22 cellular contexts compared by ENCODE assay signal in the genomic region with DNA sequence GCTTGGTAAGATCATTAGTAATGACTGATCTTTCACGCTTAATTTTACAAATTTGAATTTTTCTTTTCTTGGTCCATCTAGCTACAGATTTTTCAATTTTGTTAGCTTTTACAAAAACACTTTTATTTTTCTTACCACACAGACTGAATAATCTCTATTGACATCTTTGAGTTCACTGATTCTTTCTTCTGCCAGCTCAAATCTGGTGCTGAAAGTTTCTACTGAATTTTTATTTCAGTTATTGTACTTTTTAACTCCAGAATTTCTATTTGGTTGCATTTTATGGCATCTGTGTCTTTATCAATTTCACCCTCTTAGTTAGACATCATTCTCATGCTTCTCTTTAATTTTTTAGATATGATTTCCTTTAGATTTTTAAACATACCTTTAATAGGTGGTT.
DNase-seq lines count a peak whose midpoint lies in the region; ATAC-seq and TF ChIP-seq lines count a peak whose summit lies in the region.
"Had no signal": no experiment of that assay in that cellular context is flagged by ENCODE, and none has a peak within 500 bp of the region (broad histone marks: within the 10 kb centered on the region; RNA-seq: fewer than 3 reads in every experiment).

No MANE protein-coding gene starts in this region.

- H3K79me2 ChIP-seq in KMS-11 (ENCODE audit: insufficient read depth, low read depth), result no peaks in the 10 kb centered on the region
- no peaks in the 10 kb centered on the region for H3K79me2 ChIP-seq in hepatocyte

- no peaks in the 10 kb centered on the region for H3K9me2 ChIP-seq in hepatocyte (replicated peaks; ENCODE audit: insufficient read depth)

- H3K9me3 ChIP-seq in HEK293 (ENCODE audit: control insufficient read depth, insufficient read depth, low read depth, low read length) (no peaks in the 10 kb centered on the region), hepatocyte (ENCODE audit: low read depth) (no peaks in the 10 kb centered on the region), testis (no peaks in the 10 kb centered on the region)
- H3K9me3 ChIP-seq: BE2C had no signal

- TF ChIP-seq CTCF in HEK293 (tag by site-specific recombination; IDR thresholded peaks at IDR 0.05) (no peak), KMS-11 (conservative IDR thresholded peaks at IDR 0.05; ENCODE audit: low read depth, low read length) (no peak), hepatocyte (IDR thresholded peaks at IDR 0.05; ENCODE audit: poor library complexity) (no peak), testis (IDR thresholded peaks at IDR 0.05) (no peak)

- H2AFZ ChIP-seq in KMS-11 (ENCODE audit: low read depth) (no peak overlapping the region), hepatocyte (no peak overlapping the region)

- H3K36me3 ChIP-seq in HEK293 (ENCODE audit: control insufficient read depth in 2 of 2, insufficient read depth in 1 of 2, low read length in 2 of 2) (no peaks in the 10 kb centered on the region), KMS-11 (ENCODE audit: insufficient read depth) (no peaks in the 10 kb centered on the region), hepatocyte (replicated peaks; ENCODE audit: insufficient read depth, low read depth) (no peaks in the 10 kb centered on the region), testis (ENCODE audit: low read depth, missing control alignments) (no peaks in the 10 kb centered on the region)
- H3K36me3 ChIP-seq: BE2C, BLaER1 had no signal

- H3K27me3 ChIP-seq in KMS-11 (ENCODE audit: insufficient read depth, low read depth) (no peaks in the 10 kb centered on the region), hepatocyte (no peaks in the 10 kb centered on the region), testis (no peaks in the 10 kb centered on the region)
- H3K27me3 ChIP-seq: BE2C, BLaER1 had no signal

- CTCF ChIA-PET in HEK293 (lab: Yijun Ruan, JAX), result interaction anchor here (2.0 kb wide), 1 partner anchor 41 kb away, joined by 8 read pairs; no protein-coding TSS in a partner anchor

- no peak for DNase-seq in hepatocyte (ENCODE audit: low spot score)
- DNase-seq in testis, result no peak
- DNase-seq: 8988T; ACHN; BE2C; C1 segment of cervical spinal cord; CD4-positive, alpha-beta memory T cell; CD4-positive, CD25-positive, alpha-beta regulatory T cell; CD8-positive, alpha-beta memory T cell; COR-L47; DMS 273 treated with DMSO at 0.1 percent for 48 hours; DMS153; DMS53; DMS79; DND-41; EL; GDM1 had no signal

- no peak overlapping the region for H3K27ac ChIP-seq in HEK293 (ENCODE audit: extremely low read depth, low read depth, low read length)
- peak overlapping the region; percentile 67; the same call in 1 of the 2 replicates for H3K27ac ChIP-seq in KMS-11
- no peak overlapping the region for H3K27ac ChIP-seq in hepatocyte
- H3K27ac ChIP-seq in testis, result no peak overlapping the region
- H3K27ac ChIP-seq: BLaER1 had no signal

- no peak for ATAC-seq in esophagus mucosa
- ATAC-seq: GM12878 had no signal

- intact Hi-C loops in testis (cut with DNase I; ENCODE audit: low total_unique reads), result no loop called here

- 98% methylated on average over 1 of the region's 1 CpG for WGBS in hepatocyte (ENCODE audit: low lambda C conversion rate, missing lambda C conversion rate)
- 95% methylated on average over 1 of the region's 1 CpG for WGBS in testis, 2 donors

- no peak overlapping the region for H3K9ac ChIP-seq in KMS-11
- H3K9ac ChIP-seq: BLaER1 had no signal

- POLR2A ChIA-PET in HEK293 (lab: Yijun Ruan, JAX), result no interaction called here

- H4K20me1 ChIP-seq in KMS-11 (ENCODE audit: insufficient read depth) (no peaks in the 10 kb centered on the region), hepatocyte (ENCODE audit: insufficient read depth, poor library complexity, severe bottlenecking) (no peaks in the 10 kb centered on the region)
- H4K20me1 ChIP-seq: BLaER1 had no signal

- H3K4me3 ChIP-seq in HEK293 (ENCODE audit: low read depth, low read length) (no peak overlapping the region), KMS-11 (IDR thresholded peaks at IDR 0.05; ENCODE audit: insufficient read depth, low read depth, low read length) (no peak overlapping the region), hepatocyte (peak overlapping the region; percentile 3), testis (no peak overlapping the region)
- H3K4me3 ChIP-seq: BLaER1, GM12878 had no signal

- TF ChIP-seq POLR2A in testis (IDR thresholded peaks at IDR 0.05), result no peak

- H3K4me1 ChIP-seq in HEK293 (ENCODE audit: control insufficient read depth, insufficient read depth, low read length), result no peaks in the 10 kb centered on the region
- H3K4me1 ChIP-seq in KMS-11 (ENCODE audit: low read depth, poor library complexity, severe bottlenecking), result peaks cover 23% of the 10 kb centered on the region
- H3K4me1 ChIP-seq in hepatocyte (ENCODE audit: insufficient read depth), result no peaks in the 10 kb centered on the region
- no peaks in the 10 kb centered on the region for H3K4me1 ChIP-seq in testis
- H3K4me1 ChIP-seq: BE2C, BLaER1 had no signal

- H3K4me2 ChIP-seq in KMS-11, result no peak overlapping the region
- H3K4me2 ChIP-seq in hepatocyte, result no peak overlapping the region
- H3K4me2 ChIP-seq: BLaER1 had no signal

TF ChIP-seq in HEK293, 187 proteins besides CTCF, POLR2A, EP300 and RAD21:
- TF ChIP-seq, protein P1, sequence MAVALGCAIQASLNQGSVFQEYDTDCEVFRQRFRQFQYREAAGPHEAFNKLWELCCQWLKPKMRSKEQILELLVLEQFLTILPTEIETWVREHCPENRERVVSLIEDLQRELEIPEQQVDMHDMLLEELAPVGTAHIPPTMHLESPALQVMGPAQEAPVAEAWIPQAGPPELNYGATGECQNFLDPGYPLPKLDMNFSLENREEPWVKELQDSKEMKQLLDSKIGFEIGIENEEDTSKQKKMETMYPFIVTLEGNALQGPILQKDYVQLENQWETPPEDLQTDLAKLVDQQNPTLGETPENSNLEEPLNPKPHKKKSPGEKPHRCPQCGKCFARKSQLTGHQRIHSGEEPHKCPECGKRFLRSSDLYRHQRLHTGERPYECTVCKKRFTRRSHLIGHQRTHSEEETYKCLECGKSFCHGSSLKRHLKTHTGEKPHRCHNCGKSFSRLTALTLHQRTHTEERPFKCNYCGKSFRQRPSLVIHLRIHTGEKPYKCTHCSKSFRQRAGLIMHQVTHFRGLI (tag by site-specific recombination; IDR thresholded peaks at IDR 0.05), result no peak
- TF ChIP-seq SP2 (tag by site-specific recombination; IDR thresholded peaks at IDR 0.05) (no peak), SETDB1 (IDR thresholded peaks at IDR 0.05; ENCODE audit: insufficient read length, low read length) (peak; percentile 90)
- TF ChIP-seq, protein P2, sequence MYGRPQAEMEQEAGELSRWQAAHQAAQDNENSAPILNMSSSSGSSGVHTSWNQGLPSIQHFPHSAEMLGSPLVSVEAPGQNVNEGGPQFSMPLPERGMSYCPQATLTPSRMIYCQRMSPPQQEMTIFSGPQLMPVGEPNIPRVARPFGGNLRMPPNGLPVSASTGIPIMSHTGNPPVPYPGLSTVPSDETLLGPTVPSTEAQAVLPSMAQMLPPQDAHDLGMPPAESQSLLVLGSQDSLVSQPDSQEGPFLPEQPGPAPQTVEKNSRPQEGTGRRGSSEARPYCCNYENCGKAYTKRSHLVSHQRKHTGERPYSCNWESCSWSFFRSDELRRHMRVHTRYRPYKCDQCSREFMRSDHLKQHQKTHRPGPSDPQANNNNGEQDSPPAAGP (tag by site-specific recombination; IDR thresholded peaks at IDR 0.05), result no peak
- TF ChIP-seq, protein P3, sequence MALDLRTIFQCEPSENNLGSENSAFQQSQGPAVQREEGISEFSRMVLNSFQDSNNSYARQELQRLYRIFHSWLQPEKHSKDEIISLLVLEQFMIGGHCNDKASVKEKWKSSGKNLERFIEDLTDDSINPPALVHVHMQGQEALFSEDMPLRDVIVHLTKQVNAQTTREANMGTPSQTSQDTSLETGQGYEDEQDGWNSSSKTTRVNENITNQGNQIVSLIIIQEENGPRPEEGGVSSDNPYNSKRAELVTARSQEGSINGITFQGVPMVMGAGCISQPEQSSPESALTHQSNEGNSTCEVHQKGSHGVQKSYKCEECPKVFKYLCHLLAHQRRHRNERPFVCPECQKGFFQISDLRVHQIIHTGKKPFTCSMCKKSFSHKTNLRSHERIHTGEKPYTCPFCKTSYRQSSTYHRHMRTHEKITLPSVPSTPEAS (tag by site-specific recombination; IDR thresholded peaks at IDR 0.05), result no peak
TF ChIP-seq in HEK293: peak in this region for 1.
